ENCODE assay signal across 1 cellular context in the genomic region with DNA sequence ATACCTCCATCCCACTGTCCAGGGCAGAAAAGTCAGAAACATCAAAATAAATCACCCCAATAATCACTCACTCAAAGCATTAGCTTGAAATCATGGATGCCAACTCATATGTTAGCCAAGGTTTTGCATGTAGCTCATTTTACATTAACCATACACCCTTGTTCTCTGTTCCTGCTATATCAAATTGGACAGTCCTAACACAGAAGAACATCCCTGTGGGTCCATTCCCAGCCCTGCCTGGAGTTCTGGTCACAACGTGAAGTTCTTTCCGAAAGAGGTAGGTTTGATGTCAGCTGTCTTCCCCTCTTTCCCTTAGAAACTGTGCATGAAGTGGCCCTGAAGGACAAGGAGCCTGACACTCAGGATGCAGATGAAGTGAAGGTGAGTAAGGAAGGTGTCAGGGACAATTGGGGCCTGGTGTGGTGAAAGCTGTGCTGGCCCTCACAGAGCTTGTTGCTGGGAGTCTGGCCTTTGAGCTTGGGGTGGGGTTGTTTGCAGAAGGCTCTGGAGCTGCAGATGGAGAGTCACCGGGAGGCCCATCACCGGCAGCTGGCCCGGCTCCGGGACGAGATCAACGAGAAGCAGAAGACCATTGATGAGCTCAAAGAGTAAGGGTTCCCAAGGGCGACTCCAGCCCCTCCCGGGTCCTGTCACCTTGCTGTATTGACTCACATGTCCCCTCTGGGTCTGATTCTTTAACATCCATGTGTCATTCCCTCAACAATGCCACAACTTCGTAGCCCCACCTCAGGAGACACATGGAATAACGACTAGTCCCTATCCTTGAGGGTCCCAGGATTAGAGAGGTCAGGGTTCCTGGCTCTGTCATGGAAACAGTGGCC.
TF ChIP-seq lines count a peak whose summit lies in the region.

No MANE protein-coding gene starts in this region.

TF ChIP-seq in HepG2, 621 proteins besides CTCF, POLR2A, EP300 and RAD21 (continued from another document and continues in another):
- TF ChIP-seq GPBP1L1 (CRISPR knock-in tag; IDR thresholded peaks at IDR 0.05) (no peak), YEATS2 (CRISPR knock-in tag; IDR thresholded peaks at IDR 0.05; ENCODE audit: borderline replicate concordance) (no peak; the same call in 1 of the 2 replicates), ZNF180 (CRISPR knock-in tag; IDR thresholded peaks at IDR 0.05; ENCODE audit: borderline replicate concordance, low read depth) (no peak), ETV5 (CRISPR knock-in tag; IDR thresholded peaks at IDR 0.05; ENCODE audit: borderline replicate concordance) (peak; percentile 26; the same call in 1 of the 2 replicates), U2AF1 (optimal IDR thresholded peaks at IDR 0.05; ENCODE audit: low read depth, low read length) (no peak), NR2F1 (CRISPR knock-in tag; IDR thresholded peaks at IDR 0.05) (0 out of 4 replicates have a peak, but pooled peaks have one; percentile 6 to 19), GPN1 (CRISPR knock-in tag; IDR thresholded peaks at IDR 0.05; ENCODE audit: borderline replicate concordance) (no peak), ZNF275 (CRISPR knock-in tag; IDR thresholded peaks at IDR 0.05; ENCODE audit: borderline replicate concordance) (no peak), FOXK1 (CRISPR knock-in tag; IDR thresholded peaks at IDR 0.05; ENCODE audit: borderline replicate concordance, low read depth) (peak; percentile 61; the same call in 1 of the 2 replicates), RXRA (CRISPR knock-in tag; IDR thresholded peaks at IDR 0.05) (peak; percentile 22; the same call in 1 of the 2 replicates), ZMAT3 (CRISPR knock-in tag; conservative IDR thresholded peaks at IDR 0.05) (no peak), ZNF619 (CRISPR knock-in tag; IDR thresholded peaks at IDR 0.05) (no peak), NFKBIZ (CRISPR knock-in tag; IDR thresholded peaks at IDR 0.05) (0 out of 2 replicates have a peak, but pooled peaks have one; percentile 49), BCL6 (CRISPR knock-in tag; IDR thresholded peaks at IDR 0.05) (no peak), U2AF2 (IDR thresholded peaks at IDR 0.05; ENCODE audit: low read depth, low read length) (no peak), ZNF160 (CRISPR knock-in tag; IDR thresholded peaks at IDR 0.05) (peak; percentile 79), SRY (CRISPR knock-in tag; IDR thresholded peaks at IDR 0.05) (peak; percentile 83; the same call in 1 of the 2 replicates), ZBTB26 (CRISPR knock-in tag; IDR thresholded peaks at IDR 0.05; ENCODE audit: borderline replicate concordance) (peak; percentile 83; the same call in 1 of the 2 replicates), ZNF782 (CRISPR knock-in tag; IDR thresholded peaks at IDR 0.05; ENCODE audit: borderline replicate concordance) (no peak), RBAK (CRISPR knock-in tag; IDR thresholded peaks at IDR 0.05) (peak; percentile 67; the same call in 1 of the 2 replicates), GATAD1 (CRISPR knock-in tag; IDR thresholded peaks at IDR 0.05) (no peak; the same call in 1 of the 2 replicates), ZNF703 (CRISPR knock-in tag; IDR thresholded peaks at IDR 0.05; ENCODE audit: borderline replicate concordance) (peak; percentile 38; the same call in 1 of the 2 replicates), ESRRA (CRISPR knock-in tag; IDR thresholded peaks at IDR 0.05; ENCODE audit: low read depth) (peak; percentile 68), GZF1 (CRISPR knock-in tag; IDR thresholded peaks at IDR 0.05) (0 out of 2 replicates have a peak, but pooled peaks have one; percentile 60), ZNF652 (CRISPR knock-in tag; IDR thresholded peaks at IDR 0.05; ENCODE audit: borderline replicate concordance, low read depth) (no peak), ZNF230 (CRISPR knock-in tag; IDR thresholded peaks at IDR 0.05) (no peak; the same call in 1 of the 2 replicates), SNAPC4 (CRISPR knock-in tag; IDR thresholded peaks at IDR 0.05) (peak; percentile 26; the same call in 1 of the 2 replicates), ZNF317 (CRISPR knock-in tag; IDR thresholded peaks at IDR 0.05) (0 out of 2 replicates have a peak, but pooled peaks have one; percentile 71), RFXAP (CRISPR knock-in tag; IDR thresholded peaks at IDR 0.05; ENCODE audit: borderline replicate concordance) (0 out of 2 replicates have a peak, but pooled peaks have one; percentile 35), CBX5 (CRISPR knock-in tag; IDR thresholded peaks at IDR 0.05; ENCODE audit: borderline replicate concordance) (0 out of 2 replicates have a peak, but pooled peaks have one; percentile 55)
- TF ChIP-seq, protein P1, sequence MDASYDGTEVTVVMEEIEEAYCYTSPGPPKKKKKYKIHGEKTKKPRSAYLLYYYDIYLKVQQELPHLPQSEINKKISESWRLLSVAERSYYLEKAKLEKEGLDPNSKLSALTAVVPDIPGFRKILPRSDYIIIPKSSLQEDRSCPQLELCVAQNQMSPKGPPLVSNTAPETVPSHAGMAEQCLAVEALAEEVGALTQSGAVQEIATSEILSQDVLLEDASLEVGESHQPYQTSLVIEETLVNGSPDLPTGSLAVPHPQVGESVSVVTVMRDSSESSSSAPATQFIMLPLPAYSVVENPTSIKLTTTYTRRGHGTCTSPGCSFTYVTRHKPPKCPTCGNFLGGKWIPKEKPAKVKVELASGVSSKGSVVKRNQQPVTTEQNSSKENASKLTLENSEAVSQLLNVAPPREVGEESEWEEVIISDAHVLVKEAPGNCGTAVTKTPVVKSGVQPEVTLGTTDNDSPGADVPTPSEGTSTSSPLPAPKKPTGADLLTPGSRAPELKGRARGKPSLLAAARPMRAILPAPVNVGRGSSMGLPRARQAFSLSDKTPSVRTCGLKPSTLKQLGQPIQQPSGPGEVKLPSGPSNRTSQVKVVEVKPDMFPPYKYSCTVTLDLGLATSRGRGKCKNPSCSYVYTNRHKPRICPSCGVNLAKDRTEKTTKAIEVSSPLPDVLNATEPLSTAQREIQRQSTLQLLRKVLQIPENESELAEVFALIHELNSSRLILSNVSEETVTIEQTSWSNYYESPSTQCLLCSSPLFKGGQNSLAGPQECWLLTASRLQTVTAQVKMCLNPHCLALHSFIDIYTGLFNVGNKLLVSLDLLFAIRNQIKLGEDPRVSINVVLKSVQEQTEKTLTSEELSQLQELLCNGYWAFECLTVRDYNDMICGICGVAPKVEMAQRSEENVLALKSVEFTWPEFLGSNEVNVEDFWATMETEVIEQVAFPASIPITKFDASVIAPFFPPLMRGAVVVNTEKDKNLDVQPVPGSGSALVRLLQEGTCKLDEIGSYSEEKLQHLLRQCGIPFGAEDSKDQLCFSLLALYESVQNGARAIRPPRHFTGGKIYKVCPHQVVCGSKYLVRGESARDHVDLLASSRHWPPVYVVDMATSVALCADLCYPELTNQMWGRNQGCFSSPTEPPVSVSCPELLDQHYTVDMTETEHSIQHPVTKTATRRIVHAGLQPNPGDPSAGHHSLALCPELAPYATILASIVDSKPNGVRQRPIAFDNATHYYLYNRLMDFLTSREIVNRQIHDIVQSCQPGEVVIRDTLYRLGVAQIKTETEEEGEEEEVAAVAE (CRISPR knock-in tag; IDR thresholded peaks at IDR 0.05; ENCODE audit: borderline replicate concordance), result no peak
- TF ChIP-seq, protein P2, sequence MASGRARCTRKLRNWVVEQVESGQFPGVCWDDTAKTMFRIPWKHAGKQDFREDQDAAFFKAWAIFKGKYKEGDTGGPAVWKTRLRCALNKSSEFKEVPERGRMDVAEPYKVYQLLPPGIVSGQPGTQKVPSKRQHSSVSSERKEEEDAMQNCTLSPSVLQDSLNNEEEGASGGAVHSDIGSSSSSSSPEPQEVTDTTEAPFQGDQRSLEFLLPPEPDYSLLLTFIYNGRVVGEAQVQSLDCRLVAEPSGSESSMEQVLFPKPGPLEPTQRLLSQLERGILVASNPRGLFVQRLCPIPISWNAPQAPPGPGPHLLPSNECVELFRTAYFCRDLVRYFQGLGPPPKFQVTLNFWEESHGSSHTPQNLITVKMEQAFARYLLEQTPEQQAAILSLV (CRISPR knock-in tag; IDR thresholded peaks at IDR 0.05; ENCODE audit: borderline replicate concordance), result 0 out of 2 replicates have a peak, but pooled peaks have one; percentile 42
- TF ChIP-seq, protein P3, sequence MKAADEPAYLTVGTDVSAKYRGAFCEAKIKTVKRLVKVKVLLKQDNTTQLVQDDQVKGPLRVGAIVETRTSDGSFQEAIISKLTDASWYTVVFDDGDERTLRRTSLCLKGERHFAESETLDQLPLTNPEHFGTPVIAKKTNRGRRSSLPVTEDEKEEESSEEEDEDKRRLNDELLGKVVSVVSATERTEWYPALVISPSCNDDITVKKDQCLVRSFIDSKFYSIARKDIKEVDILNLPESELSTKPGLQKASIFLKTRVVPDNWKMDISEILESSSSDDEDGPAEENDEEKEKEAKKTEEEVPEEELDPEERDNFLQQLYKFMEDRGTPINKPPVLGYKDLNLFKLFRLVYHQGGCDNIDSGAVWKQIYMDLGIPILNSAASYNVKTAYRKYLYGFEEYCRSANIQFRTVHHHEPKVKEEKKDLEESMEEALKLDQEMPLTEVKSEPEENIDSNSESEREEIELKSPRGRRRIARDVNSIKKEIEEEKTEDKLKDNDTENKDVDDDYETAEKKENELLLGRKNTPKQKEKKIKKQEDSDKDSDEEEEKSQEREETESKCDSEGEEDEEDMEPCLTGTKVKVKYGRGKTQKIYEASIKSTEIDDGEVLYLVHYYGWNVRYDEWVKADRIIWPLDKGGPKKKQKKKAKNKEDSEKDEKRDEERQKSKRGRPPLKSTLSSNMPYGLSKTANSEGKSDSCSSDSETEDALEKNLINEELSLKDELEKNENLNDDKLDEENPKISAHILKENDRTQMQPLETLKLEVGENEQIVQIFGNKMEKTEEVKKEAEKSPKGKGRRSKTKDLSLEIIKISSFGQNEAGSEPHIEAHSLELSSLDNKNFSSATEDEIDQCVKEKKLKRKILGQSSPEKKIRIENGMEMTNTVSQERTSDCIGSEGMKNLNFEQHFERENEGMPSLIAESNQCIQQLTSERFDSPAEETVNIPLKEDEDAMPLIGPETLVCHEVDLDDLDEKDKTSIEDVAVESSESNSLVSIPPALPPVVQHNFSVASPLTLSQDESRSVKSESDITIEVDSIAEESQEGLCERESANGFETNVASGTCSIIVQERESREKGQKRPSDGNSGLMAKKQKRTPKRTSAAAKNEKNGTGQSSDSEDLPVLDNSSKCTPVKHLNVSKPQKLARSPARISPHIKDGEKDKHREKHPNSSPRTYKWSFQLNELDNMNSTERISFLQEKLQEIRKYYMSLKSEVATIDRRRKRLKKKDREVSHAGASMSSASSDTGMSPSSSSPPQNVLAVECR (CRISPR knock-in tag; IDR thresholded peaks at IDR 0.05; ENCODE audit: borderline replicate concordance), result peak; percentile 59; the same call in 1 of the 2 replicates
